21 cellular contexts compared by ENCODE assay signal in genomic region chr6:95785785-95786184, GRCh38.
DNase-seq lines count a peak whose midpoint lies in the region; ATAC-seq lines count a peak whose summit lies in the region.
"Had no signal": no experiment of that assay in that cellular context is flagged by ENCODE, and none has a peak within 500 bp of the region (broad histone marks: within the 10 kb centered on the region; RNA-seq: fewer than 3 reads in every experiment).

No MANE protein-coding gene starts in this region.

- DNase-seq in NCI-H82 treated with DMSO at 0.1 percent for 48 hours (lab: John Stamatoyannopoulos, UW; ENCODE audit: unreplicated experiment) (peak; percentile 70), KBM-7 (no peak), medulla oblongata (ENCODE audit: extremely low spot score) (no peak), SW480 (ENCODE audit: low spot score) (no peak)
- DNase-seq: ACHN; AML-193; DMS 273 treated with DMSO at 0.1 percent for 48 hours; KG1; NCI-H1092 treated with DMSO at 0.1 percent for 48 hours; NCI-H146; NCI-H2081; NCI-H2171 treated with DMSO at 0.1 percent for 48 hours; NCI-H446; NCI-H526 treated with DMSO at 0.1 percent for 48 hours; NK-92 treated with Interleukin-12 subunit alpha and Interleukin-12 subunit beta, amount 100 ng/mL, for 24 hours; Peyer's patch had no signal

- in situ Hi-C loops in KBM-7 (cut with MboI; ENCODE audit: low pct_unique_long_range_greater_than_20kb, low sequenced_read_pairs), result no loop called here

- ATAC-seq in GM19395 (IDR thresholded peaks at IDR 0.05; ENCODE audit: unreplicated experiment) (peak; percentile 50), HG02943 (IDR thresholded peaks at IDR 0.05; ENCODE audit: low read depth, unreplicated experiment) (peak; percentile 55), HG03565 (IDR thresholded peaks at IDR 0.05; ENCODE audit: unreplicated experiment) (no peak)
- ATAC-seq: HepG2, Right ventricle myocardium inferior had no signal
